In the genomic region with DNA sequence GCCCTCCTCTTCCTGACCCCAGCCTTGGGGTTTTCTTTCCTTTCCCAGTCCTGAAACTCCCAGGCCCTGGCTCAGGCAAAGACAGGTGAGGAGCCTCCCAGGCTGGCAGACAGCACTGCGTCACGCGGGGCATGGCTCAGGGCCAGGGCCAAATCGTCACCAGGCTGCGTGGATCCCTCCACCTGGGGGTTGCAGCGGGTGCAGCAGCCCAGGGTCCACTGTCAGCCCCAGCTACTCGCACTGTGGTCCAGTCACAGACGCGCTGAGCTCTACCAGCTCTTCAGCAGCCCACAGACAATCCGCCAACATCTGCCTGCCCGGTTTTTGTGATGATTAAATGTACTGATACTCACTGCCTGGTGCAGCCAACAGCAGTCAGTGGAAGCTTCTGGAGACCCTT, we compare ENCODE assay signal across 10 cellular contexts. TPM values are rescaled to one million over a fixed set of nuclear protein-coding genes. Genes with fewer than 3 reads are reported as not detected.
DNase-seq lines count a peak whose midpoint lies in the region; ATAC-seq and TF ChIP-seq lines count a peak whose summit lies in the region.
"Had no signal": no experiment of that assay in that cellular context is flagged by ENCODE, and none has a peak within 500 bp of the region (broad histone marks: within the 10 kb centered on the region; RNA-seq: fewer than 3 reads in every experiment).

No MANE protein-coding gene starts in this region.

- peak overlapping the region; percentile 87 to 93 for H3K4me3 Mint-ChIP-seq in activated T-cell treated with anti-CD3 and anti-CD28 coated beads, Interleukin-2, amount 50 U/mL, for 72 hours

- peaks cover 84% of the 10 kb centered on the region for H3K4me1 Mint-ChIP-seq in activated T-cell treated with anti-CD3 and anti-CD28 coated beads, Interleukin-2, amount 50 U/mL, for 72 hours (ENCODE audit: low read depth)

- intact Hi-C loops in sciatic nerve (cut with DNase I): no loop called here

- no peaks in the 10 kb centered on the region for H3K9me3 Mint-ChIP-seq in activated T-cell treated with anti-CD3 and anti-CD28 coated beads, Interleukin-2, amount 50 U/mL, for 72 hours

- no peak for TF ChIP-seq POLR2A in erythroblast (IDR thresholded peaks at IDR 0.05; ENCODE audit: low read length)

- ATAC-seq in activated T-cell treated with anti-CD3 and anti-CD28 coated beads, Interleukin-2, amount 50 U/mL, for 72 hours (replicated peaks in 1 of 2): peak; percentile 6 to 18
- ATAC-seq in sciatic nerve (no peak), GM19395 (IDR thresholded peaks at IDR 0.05; ENCODE audit: unreplicated experiment) (no peak), HG03342 (IDR thresholded peaks at IDR 0.05; ENCODE audit: unreplicated experiment) (no peak)

- no peaks in the 10 kb centered on the region for H3K27me3 Mint-ChIP-seq in activated T-cell treated with anti-CD3 and anti-CD28 coated beads, Interleukin-2, amount 50 U/mL, for 72 hours (ENCODE audit: low read depth)

- peaks cover 6 to 19% of the 10 kb centered on the region in 2 donors for H3K36me3 Mint-ChIP-seq in activated T-cell treated with anti-CD3 and anti-CD28 coated beads, Interleukin-2, amount 50 U/mL, for 72 hours (ENCODE audit: insufficient read depth in 2 of 2)

- peak; percentile 45 for DNase-seq in stimulated activated CD4-positive, alpha-beta T cell treated with anti-CD3 and anti-CD28 coated beads, Interleukin-4, amount 100 ng/mL, for 1 hour
- no peak for DNase-seq in stimulated activated CD4-positive, alpha-beta T cell treated with anti-CD3 and anti-CD28 coated beads, Interleukin-12 subunit alpha, Interleukin-12 subunit beta, amount 100 ng/mL, for 4 hours
- peak; percentile 45 to 50 for DNase-seq in activated T-cell treated with anti-CD3 and anti-CD28 coated beads, Interleukin-2, amount 50 U/mL, for 72 hours
- DNase-seq in iPS-NIHi11 (ENCODE audit: low spot score): peak; percentile 36
- DNase-seq in sciatic nerve (ENCODE audit: low spot score): no peak
- no peak for DNase-seq in erythroblast (lab: John Stamatoyannopoulos, UW)
- DNase-seq: C1 segment of cervical spinal cord, NCI-H510A treated with DMSO at 0.1 percent for 48 hours had no signal

- H3K27ac Mint-ChIP-seq in activated T-cell treated with anti-CD3 and anti-CD28 coated beads, Interleukin-2, amount 50 U/mL, for 72 hours: peak overlapping the region; percentile 92

RNA-seq across cellular contexts. Expression of a gene that starts 12.1 kb away (rescaled TPM):
- total RNA-seq in activated T-cell treated with anti-CD3 and anti-CD28 coated beads, Interleukin-2, amount 50 U/mL, for 72 hours: 10 to 100 TPM; 38.0 to 42.3 TPM
- 4.2 TPM for total RNA-seq in sciatic nerve

RNA-seq across cellular contexts. Expression of a gene that starts 25.3 kb away (rescaled TPM):
- total RNA-seq in activated T-cell treated with anti-CD3 and anti-CD28 coated beads, Interleukin-2, amount 50 U/mL, for 72 hours: under 1 TPM; 0.23 to 0.31 TPM
- 8.6 TPM for total RNA-seq in sciatic nerve

Comparison
In these comparisons a context has a peak if more than half of its experiments do, and no peak if none do; other contexts are left out.
1. DNase-seq: peak in stimulated activated CD4-positive, alpha-beta T cell treated with anti-CD3 and anti-CD28 coated beads, Interleukin-4, amount 100 ng/mL, for 1 hour (single experiment), activated T-cell treated with anti-CD3 and anti-CD28 coated beads, Interleukin-2, amount 50 U/mL, for 72 hours (2 of 2) and iPS-NIHi11 (single experiment); none in stimulated activated CD4-positive, alpha-beta T cell treated with anti-CD3 and anti-CD28 coated beads, Interleukin-12 subunit alpha, Interleukin-12 subunit beta, amount 100 ng/mL, for 4 hours (single experiment), sciatic nerve (single experiment) and erythroblast (0 of 2).
2. ATAC-seq: peak in activated T-cell treated with anti-CD3 and anti-CD28 coated beads, Interleukin-2, amount 50 U/mL, for 72 hours (2 of 2); none in sciatic nerve (single experiment), GM19395 (single experiment) and HG03342 (single experiment).